ENCODE assay signal across 20 cellular contexts in genomic region chr1:212203611-212204010, GRCh38.
DNase-seq lines count a peak whose midpoint lies in the region; ATAC-seq lines count a peak whose summit lies in the region.
"Had no signal": no experiment of that assay in that cellular context is flagged by ENCODE, and none has a peak within 500 bp of the region (broad histone marks: within the 10 kb centered on the region; RNA-seq: fewer than 3 reads in every experiment).

No MANE protein-coding gene starts in this region.

- H3K27me3 Mint-ChIP-seq in activated CD4-positive, alpha-beta memory T cell treated with anti-CD3 and anti-CD28 coated beads for 36 hours = no peaks in the 10 kb centered on the region
- H3K27me3 Mint-ChIP-seq: CD4-positive, alpha-beta memory T cell had no signal

- H3K27ac Mint-ChIP-seq in activated CD4-positive, alpha-beta memory T cell treated with anti-CD3 and anti-CD28 coated beads for 36 hours = no peak overlapping the region
- H3K27ac Mint-ChIP-seq: CD4-positive, alpha-beta memory T cell had no signal

- intact Hi-C loops in activated CD4-positive, alpha-beta memory T cell treated with anti-CD3 and anti-CD28 coated beads for 36 hours (cut with micrococcal nuclease) = no loop called here
- intact Hi-C loops in left ventricle myocardium superior (cut with micrococcal nuclease) = no loop called here

- H3K4me3 Mint-ChIP-seq in activated CD4-positive, alpha-beta memory T cell treated with anti-CD3 and anti-CD28 coated beads for 36 hours = no peak overlapping the region
- H3K4me3 Mint-ChIP-seq: CD4-positive, alpha-beta memory T cell had no signal

- POLR2A ChIA-PET in activated CD4-positive, alpha-beta memory T cell treated with anti-CD3 and anti-CD28 coated beads for 36 hours (lab: Charles Lee) = no interaction called here

- no peaks in the 10 kb centered on the region for H3K4me1 Mint-ChIP-seq in activated CD4-positive, alpha-beta memory T cell treated with anti-CD3 and anti-CD28 coated beads for 36 hours (ENCODE audit: low read depth)

- no peaks in the 10 kb centered on the region for H3K36me3 Mint-ChIP-seq in activated CD4-positive, alpha-beta memory T cell treated with anti-CD3 and anti-CD28 coated beads for 36 hours
- H3K36me3 Mint-ChIP-seq: CD4-positive, alpha-beta memory T cell had no signal

- ATAC-seq in left ventricle myocardium superior = no peak
- ATAC-seq: HCT116 had no signal

- H3K9me3 Mint-ChIP-seq in activated CD4-positive, alpha-beta memory T cell treated with anti-CD3 and anti-CD28 coated beads for 36 hours = peaks cover 5% of the 10 kb centered on the region

- CTCF ChIA-PET in activated CD4-positive, alpha-beta memory T cell treated with anti-CD3 and anti-CD28 coated beads for 36 hours (lab: Charles Lee) = interaction anchor here (0.8 kb wide), 1 partner anchor 25 kb away, joined by 3 read pairs; no protein-coding TSS in a partner anchor

- DNase-seq in NCI-H1092 treated with DMSO at 0.1 percent for 48 hours (lab: John Stamatoyannopoulos, UW) (peak; percentile 5), NCI-H1092 (lab: John Stamatoyannopoulos, UW) (no peak), astrocyte of the hippocampus (ENCODE audit: low read depth, low spot score) (peak; percentile 32), globus pallidus (ENCODE audit: low spot score) (peak; percentile 43), putamen (ENCODE audit: low spot score) (peak; percentile 56), NCI-H1417 treated with DMSO at 0.1 percent for 48 hours (lab: John Stamatoyannopoulos, UW) (no peak), left ventricle myocardium superior (no peak)
- no peak for DNase-seq in activated CD4-positive, alpha-beta memory T cell treated with anti-CD3 and anti-CD28 coated beads for 36 hours
- DNase-seq: ACHN; CD4-positive, alpha-beta memory T cell; DND-41; GM23248; NCI-H1105; NCI-H2029 treated with DMSO at 0.1 percent for 48 hours; NCI-H2171; NCI-H524 treated with DMSO at 0.1 percent for 48 hours; PC-9; RPMI8226; SHP77 had no signal

Comparison
In these comparisons a context has a peak if more than half of its experiments do, and no peak if none do; other contexts are left out.
1. DNase-seq: peak in NCI-H1092 treated with DMSO at 0.1 percent for 48 hours (single experiment), astrocyte of the hippocampus (single experiment), globus pallidus (single experiment) and putamen (single experiment); none in NCI-H1092 (single experiment), activated CD4-positive, alpha-beta memory T cell treated with anti-CD3 and anti-CD28 coated beads for 36 hours (single experiment), NCI-H1417 treated with DMSO at 0.1 percent for 48 hours (single experiment) and left ventricle myocardium superior (single experiment).